Comparison of ENCODE assay signal across 8 cellular contexts in genomic region chr6:3117912-3118352, GRCh38. TPM values are rescaled to one million over a fixed set of nuclear protein-coding genes. Genes with fewer than 3 reads are reported as not detected.
DNase-seq lines count a peak whose midpoint lies in the region; ATAC-seq and TF ChIP-seq lines count a peak whose summit lies in the region.

No MANE protein-coding gene starts in this region.

- intact Hi-C loops in activated B cell treated with CpG ODN at 0.5 μM for 24 hours (cut with micrococcal nuclease) = loop anchor here (1.0 to 5.0 kb wide), 11 partner anchors 8 to 903 kb away; partner anchors contain the start of genes NQO2, PSMG4, TUBB2A and WRNIP1
- intact Hi-C loops in stomach (cut with DNase I; ENCODE audit: low total_unique reads) = no loop called here

- H3K9me3 ChIP-seq in iPS-18a (ENCODE audit: control insufficient read depth, low read depth, low read length) (no peaks in the 10 kb centered on the region), stomach (no peaks in the 10 kb centered on the region)

- POLR2A ChIA-PET in activated B cell treated with CpG ODN at 0.5 μM for 24 hours (lab: Charles Lee) = interaction anchor here (0.6 to 1.4 kb wide), 10 partner anchors 39 to 903 kb away, joined by 3 to 9 read pairs (median 4); partner anchors contain the start of genes PSMG4, RIPK1 and TUBB2A

- TF ChIP-seq CTCF in activated B cell treated with CpG ODN at 0.5 μM for 24 hours (IDR thresholded peaks at IDR 0.05) (no peak), stomach (IDR thresholded peaks at IDR 0.05) (no peak)

- H3K27ac ChIP-seq in iPS-18a (ENCODE audit: low read length) = no peak overlapping the region
- H3K27ac ChIP-seq in stomach = peak overlapping the region; percentile 90 to 99 (median 96)

- 11 to 20% (median 13%) methylated on average over 8 of the region's 8 CpGs for WGBS in stomach, 5 donors

- H3K4me1 Mint-ChIP-seq in activated B cell treated with CpG ODN at 0.5 μM for 24 hours = peaks cover 16% of the 10 kb centered on the region

- peaks cover 19% of the 10 kb centered on the region for H3K36me3 Mint-ChIP-seq in activated B cell treated with CpG ODN at 0.5 μM for 24 hours (ENCODE audit: low read depth)

- H3K4me1 ChIP-seq in iPS-18a (ENCODE audit: control insufficient read depth, low read depth, low read length) = peaks cover 12% of the 10 kb centered on the region
- peaks cover 4 to 28% (median 22%) of the 10 kb centered on the region in 4 donors for H3K4me1 ChIP-seq in stomach

- CTCF ChIA-PET in activated B cell treated with CpG ODN at 0.5 μM for 24 hours (lab: Charles Lee) = no interaction called here

- H3K9ac ChIP-seq in iPS-18a (ENCODE audit: low read length) = peak overlapping the region; percentile 95

- peak overlapping the region; percentile 89 for H3K4me3 Mint-ChIP-seq in activated B cell treated with CpG ODN at 0.5 μM for 24 hours

- H3K9me3 Mint-ChIP-seq in activated B cell treated with CpG ODN at 0.5 μM for 24 hours = no peaks in the 10 kb centered on the region

- no peak for TF ChIP-seq POLR2A in stomach (IDR thresholded peaks at IDR 0.05)

- no peaks in the 10 kb centered on the region for H3K27me3 Mint-ChIP-seq in activated B cell treated with CpG ODN at 0.5 μM for 24 hours

- ATAC-seq in activated B cell treated with CpG ODN at 0.5 μM for 24 hours (ENCODE audit: low read depth) = no peak
- ATAC-seq in GM18517 (IDR thresholded peaks at IDR 0.05; ENCODE audit: unreplicated experiment) = no peak
- ATAC-seq in HG02763 (IDR thresholded peaks at IDR 0.05; ENCODE audit: unreplicated experiment) = no peak

- DNase-seq in NCI-H510A treated with DMSO at 0.1 percent for 48 hours (lab: John Stamatoyannopoulos, UW) (peak; percentile 70), NCI-H510A (lab: John Stamatoyannopoulos, UW) (no peak), activated B cell treated with CpG ODN at 0.5 μM for 24 hours (no peak), stomach (no peak)
- DNase-seq in stimulated activated CD4-positive, alpha-beta T cell treated with anti-CD3 and anti-CD28 coated beads, Interleukin-15, amount 100 ng/mL, for 24 hours = no peak

- H3K36me3 ChIP-seq in iPS-18a (ENCODE audit: control insufficient read depth, low read depth, low read length) (peaks cover 13% of the 10 kb centered on the region), stomach (peaks cover 12 to 32% (median 26%) of the 10 kb centered on the region in 4 donors)

- H3K27ac Mint-ChIP-seq in activated B cell treated with CpG ODN at 0.5 μM for 24 hours = peak overlapping the region; percentile 93

- H3K4me3 ChIP-seq in iPS-18a (ENCODE audit: low read length) (peak overlapping the region; percentile 98), stomach (peak overlapping the region; percentile 63 to 93 (median 86))

- no peaks in the 10 kb centered on the region for H3K27me3 ChIP-seq in iPS-18a (ENCODE audit: control insufficient read depth, insufficient read depth, low read length)
- no peaks in the 10 kb centered on the region for H3K27me3 ChIP-seq in stomach

- TF ChIP-seq EP300 in stomach (IDR thresholded peaks at IDR 0.05) = no peak

RNA-seq across cellular contexts. Expression of gene BPHL, which starts 0.6 kb away (rescaled TPM):
- total RNA-seq in activated B cell treated with CpG ODN at 0.5 μM for 24 hours = 10.5 and 11.0 TPM in 2 replicates
- total RNA-seq in stomach = 100 to 1,000 TPM in 1 of 5 donors, 10 to 100 TPM in 3, 1 to 10 TPM in 1; 9.3 to 104 (median 18.2) TPM
- polyA plus RNA-seq in stomach = 10 to 100 TPM; 11.8 to 13.1 (median 13.0) TPM

RNA-seq across cellular contexts. Expression of gene TUBB2A, which starts 39.4 kb away (rescaled TPM):
- total RNA-seq in activated B cell treated with CpG ODN at 0.5 μM for 24 hours (3.3 TPM in 2 replicates), stomach (10 to 100 TPM in 4 of 5 donors, 1 to 10 TPM in 1; 6.7 to 96.9 (median 47.5) TPM)
- 10 to 100 TPM; 33.4 to 83.9 (median 50.4) TPM for polyA plus RNA-seq in stomach

RNA-seq across cellular contexts. Expression of gene RIPK1, which starts 49.6 kb away (rescaled TPM):
- total RNA-seq in activated B cell treated with CpG ODN at 0.5 μM for 24 hours (20.5 and 21.8 TPM in 2 replicates), stomach (10 to 100 TPM in 4 of 5 donors, 1 to 10 TPM in 1; 4.9 to 25.5 (median 19.4) TPM)
- 10 to 100 TPM; 11.4 to 18.8 (median 13.0) TPM for polyA plus RNA-seq in stomach
